Comparison of ENCODE assay signal across 8 cellular contexts in genomic region chr17:1487939-1488825, GRCh38. TPM values are rescaled to one million over a fixed set of nuclear protein-coding genes. Genes with fewer than 3 reads are reported as not detected.
DNase-seq lines count a peak whose midpoint lies in the region; ATAC-seq, FAIRE-seq and TF ChIP-seq lines count a peak whose summit lies in the region.

No MANE protein-coding gene starts in this region.

- H3K27me3 Mint-ChIP-seq in naive thymus-derived CD8-positive, alpha-beta T cell: no peaks in the 10 kb centered on the region

- peak; percentile 33 for ATAC-seq in HG02642 (IDR thresholded peaks at IDR 0.05; ENCODE audit: poor library complexity, unreplicated experiment)
- ATAC-seq in Panc1: peak; percentile 41
- ATAC-seq in naive thymus-derived CD8-positive, alpha-beta T cell: peak; percentile 18 to 37
- no peak for ATAC-seq in GM19395 (IDR thresholded peaks at IDR 0.05; ENCODE audit: unreplicated experiment)

- in situ Hi-C loops in Panc1 (cut with HindIII; ENCODE audit: low pct_unique_long_range_greater_than_20kb, low sequenced_read_pairs): no loop called here

- CTCF ChIA-PET in Panc1 (lab: Charles Lee): no interaction called here

- H3K9me3 ChIP-seq in Panc1 (ENCODE audit: control insufficient read depth, insufficient read depth, low read depth, low read length): no peaks in the 10 kb centered on the region

- peak overlapping the region; percentile 80 to 90 (median 86) for H3K4me3 Mint-ChIP-seq in naive thymus-derived CD8-positive, alpha-beta T cell

- POLR2A ChIA-PET in Panc1 (lab: Charles Lee): interaction anchor here (0.6 kb wide), 1 partner anchor 28 kb away, joined by 6 read pairs; the partner anchor contains the start of gene INPP5K
- POLR2A ChIA-PET in naive thymus-derived CD8-positive, alpha-beta T cell (lab: Charles Lee): interaction anchor here (0.7 to 3.1 kb wide), 9 partner anchors 8 to 913 kb away, joined by 3 to 38 read pairs (median 3); partner anchors contain the start of genes CRK, INPP5K and SLC43A2

- no peaks in the 10 kb centered on the region for H3K9me3 Mint-ChIP-seq in naive thymus-derived CD8-positive, alpha-beta T cell

- no peaks in the 10 kb centered on the region; the same call in 1 of the 2 replicates for H3K36me3 ChIP-seq in Panc1 (ENCODE audit: control insufficient read depth, insufficient read depth, low read length)

- peaks cover 25% of the 10 kb centered on the region for H3K4me1 ChIP-seq in Panc1 (ENCODE audit: control insufficient read depth, insufficient read depth, low read length)

- intact Hi-C loops in Panc1 (cut with micrococcal nuclease; ENCODE audit: unreplicated experiment): no loop called here

- H3K27ac Mint-ChIP-seq in naive thymus-derived CD8-positive, alpha-beta T cell: peak overlapping the region; percentile 47 to 91 (median 80)

- H3K4me3 ChIP-seq in Panc1 (ENCODE audit: low read depth in 2 of 2, low read length in 2 of 2) (peak overlapping the region; percentile 40 to 50), fibroblast of pulmonary artery (replicated peaks; ENCODE audit: low read depth, low read length) (peak overlapping the region; percentile 52)

- peaks cover 16 to 50% (median 43%) of the 10 kb centered on the region in 4 donors for H3K4me1 Mint-ChIP-seq in naive thymus-derived CD8-positive, alpha-beta T cell

- TF ChIP-seq CTCF in D721Med (IDR thresholded peaks at IDR 0.05; ENCODE audit: insufficient read depth, missing control alignments): no peak
- no peak for TF ChIP-seq CTCF in Panc1 (IDR thresholded peaks at IDR 0.05)
- TF ChIP-seq CTCF in fibroblast of pulmonary artery (IDR thresholded peaks at IDR 0.05; ENCODE audit: low read length, missing control alignments): no peak

- H3K27me3 ChIP-seq in Panc1 (ENCODE audit: control insufficient read depth, insufficient read depth, low read length): no peaks in the 10 kb centered on the region

- no peak for FAIRE-seq in D721Med (lab: Jason Lieb, UNC)

- DNase-seq in D721Med (ENCODE audit: insufficient read length, low spot score): peak; percentile 81
- DNase-seq in Panc1 (ENCODE audit: low read depth, low spot score): no peak
- DNase-seq in activated gamma-delta T cell (lab: John Stamatoyannopoulos, UW): peak; percentile 64
- DNase-seq in fibroblast of pulmonary artery (ENCODE audit: low read depth): peak; percentile 87
- DNase-seq in naive thymus-derived CD8-positive, alpha-beta T cell: peak; percentile 52 to 79 (median 70)
- peak; percentile 33 to 74 (median 61) for DNase-seq in stimulated activated naive CD4-positive, alpha-beta T cell (lab: John Stamatoyannopoulos, UW)

- TSS peak; percentile 68 for BruUV-seq in Panc1 (replicated peaks; lab: Mats Ljungman, UMichigan)

- no peaks in the 10 kb centered on the region for H3K36me3 Mint-ChIP-seq in naive thymus-derived CD8-positive, alpha-beta T cell

- H3K27ac ChIP-seq in Panc1 (ENCODE audit: low read length): peak overlapping the region; percentile 89

RNA-seq across cellular contexts. Expression of gene MYO1C, which starts 4.3 kb away (rescaled TPM):
- total RNA-seq in Panc1 (2021; ENCODE audit: unreplicated experiment): 251 TPM
- polyA plus RNA-seq in Panc1 (2012; ENCODE audit: insufficient read length): 289 TPM
- total RNA-seq in naive thymus-derived CD8-positive, alpha-beta T cell: 10 to 100 TPM; 15.4 to 18.0 TPM
- polyA plus RNA-seq in naive thymus-derived CD8-positive, alpha-beta T cell: 1 to 10 TPM; 1.3 to 1.5 (median 1.3) TPM

RNA-seq across cellular contexts. Expression of gene INPP5K, which starts 28.2 kb away (rescaled TPM):
- total RNA-seq in Panc1 (2021; ENCODE audit: unreplicated experiment): 21.3 TPM
- 39.1 TPM for polyA plus RNA-seq in Panc1 (2012; ENCODE audit: insufficient read length)
- total RNA-seq in naive thymus-derived CD8-positive, alpha-beta T cell: 10 to 100 TPM; 92.3 to 93.8 TPM
- 10 to 100 TPM; 62.0 to 75.4 (median 70.5) TPM for polyA plus RNA-seq in naive thymus-derived CD8-positive, alpha-beta T cell

RNA-seq across cellular contexts. Expression of gene CRK, which starts 32.1 kb away (rescaled TPM):
- 67.0 TPM for total RNA-seq in Panc1 (2021; ENCODE audit: unreplicated experiment)
- 46.2 TPM for polyA plus RNA-seq in Panc1 (2012; ENCODE audit: insufficient read length)
- total RNA-seq in naive thymus-derived CD8-positive, alpha-beta T cell: 10 to 100 TPM; 22.0 to 27.6 TPM
- 10 to 100 TPM; 18.8 to 24.8 (median 19.9) TPM for polyA plus RNA-seq in naive thymus-derived CD8-positive, alpha-beta T cell

Comparison
In these comparisons a context has a peak if more than half of its experiments do, and no peak if none do; other contexts are left out.
1. RNA of gene MYO1C, which starts 4.3 kb away (total RNA-seq): 251 TPM in Panc1 (single experiment); 15.4 to 18.0 TPM in naive thymus-derived CD8-positive, alpha-beta T cell; every median in the first group is over 10 times any median in the second.